13 cellular contexts compared by ENCODE assay signal in the genomic region with DNA sequence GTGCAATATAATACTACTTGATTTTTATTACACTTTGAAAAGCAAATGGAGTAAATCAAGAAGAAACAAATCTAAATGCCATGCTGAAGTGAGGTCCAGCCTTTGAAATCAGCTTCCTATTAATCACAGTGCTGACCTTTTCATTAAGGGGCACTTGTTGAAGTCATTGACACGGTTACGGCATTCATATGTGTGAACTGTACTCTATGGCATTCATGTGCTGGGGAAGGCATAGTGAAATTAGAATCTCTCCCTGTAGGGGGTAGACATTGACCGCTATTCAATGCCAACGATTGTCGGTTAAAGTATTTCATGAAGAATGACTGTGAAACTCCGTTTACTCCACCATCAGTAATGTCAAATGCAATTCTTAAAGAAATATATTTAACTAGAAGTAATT.
DNase-seq lines count a peak whose midpoint lies in the region; ATAC-seq and TF ChIP-seq lines count a peak whose summit lies in the region.
"Had no signal": no experiment of that assay in that cellular context is flagged by ENCODE, and none has a peak within 500 bp of the region (broad histone marks: within the 10 kb centered on the region; RNA-seq: fewer than 3 reads in every experiment).

No MANE protein-coding gene starts in this region.

- in situ Hi-C loops in GM13977 (cut with MboI; ENCODE audit: low pct_unique_long_range_greater_than_20kb, low sequenced_read_pairs, unreplicated experiment): no loop called here

- ATAC-seq in GM21619 (IDR thresholded peaks at IDR 0.05; ENCODE audit: unreplicated experiment) (no peak), HG03342 (IDR thresholded peaks at IDR 0.05; ENCODE audit: unreplicated experiment) (no peak)
- ATAC-seq: activated naive CD8-positive, alpha-beta T cell treated with anti-CD3 and anti-CD28 coated beads, Interleukin-2, amount 50 U/mL, for 24 hours had no signal

- DNase-seq in DMS53 (lab: John Stamatoyannopoulos, UW): peak; percentile 20
- no peak for DNase-seq in DMS53 treated with DMSO at 0.1 percent for 48 hours (lab: John Stamatoyannopoulos, UW; ENCODE audit: unreplicated experiment)
- DNase-seq in fibroblast of villous mesenchyme (ENCODE audit: low read depth): peak; percentile 48
- DNase-seq in stromal cell of bone marrow (ENCODE audit: low read depth): peak; percentile 9
- DNase-seq in GM13977 (ENCODE audit: low spot score): no peak
- DNase-seq: activated naive CD8-positive, alpha-beta T cell treated with anti-CD3 and anti-CD28 coated beads, Interleukin-2, amount 50 U/mL, for 24 hours; DND-41; effector CD4-positive, alpha-beta T cell; NCI-H510A treated with DMSO at 0.1 percent for 48 hours; testis had no signal

- TF ChIP-seq CTCF in fibroblast of villous mesenchyme (IDR thresholded peaks at IDR 0.05; ENCODE audit: insufficient read depth, low read depth, low read length): peak; percentile 43
- no peak for TF ChIP-seq CTCF in GM13977 (IDR thresholded peaks at IDR 0.05; ENCODE audit: extremely low read depth, insufficient read depth, missing control alignments)

- no peak overlapping the region for H3K4me3 ChIP-seq in fibroblast of villous mesenchyme (ENCODE audit: low read depth, low read length)
- H3K4me3 ChIP-seq: testis had no signal

TF ChIP-seq in PFSK-1, 5 proteins besides CTCF, POLR2A, EP300 and RAD21:
- no peak for TF ChIP-seq FOXP2 (optimal IDR thresholded peaks at IDR 0.05; ENCODE audit: borderline replicate concordance, extremely low read depth, extremely low read length, insufficient read depth)
- TF ChIP-seq, protein P1, sequence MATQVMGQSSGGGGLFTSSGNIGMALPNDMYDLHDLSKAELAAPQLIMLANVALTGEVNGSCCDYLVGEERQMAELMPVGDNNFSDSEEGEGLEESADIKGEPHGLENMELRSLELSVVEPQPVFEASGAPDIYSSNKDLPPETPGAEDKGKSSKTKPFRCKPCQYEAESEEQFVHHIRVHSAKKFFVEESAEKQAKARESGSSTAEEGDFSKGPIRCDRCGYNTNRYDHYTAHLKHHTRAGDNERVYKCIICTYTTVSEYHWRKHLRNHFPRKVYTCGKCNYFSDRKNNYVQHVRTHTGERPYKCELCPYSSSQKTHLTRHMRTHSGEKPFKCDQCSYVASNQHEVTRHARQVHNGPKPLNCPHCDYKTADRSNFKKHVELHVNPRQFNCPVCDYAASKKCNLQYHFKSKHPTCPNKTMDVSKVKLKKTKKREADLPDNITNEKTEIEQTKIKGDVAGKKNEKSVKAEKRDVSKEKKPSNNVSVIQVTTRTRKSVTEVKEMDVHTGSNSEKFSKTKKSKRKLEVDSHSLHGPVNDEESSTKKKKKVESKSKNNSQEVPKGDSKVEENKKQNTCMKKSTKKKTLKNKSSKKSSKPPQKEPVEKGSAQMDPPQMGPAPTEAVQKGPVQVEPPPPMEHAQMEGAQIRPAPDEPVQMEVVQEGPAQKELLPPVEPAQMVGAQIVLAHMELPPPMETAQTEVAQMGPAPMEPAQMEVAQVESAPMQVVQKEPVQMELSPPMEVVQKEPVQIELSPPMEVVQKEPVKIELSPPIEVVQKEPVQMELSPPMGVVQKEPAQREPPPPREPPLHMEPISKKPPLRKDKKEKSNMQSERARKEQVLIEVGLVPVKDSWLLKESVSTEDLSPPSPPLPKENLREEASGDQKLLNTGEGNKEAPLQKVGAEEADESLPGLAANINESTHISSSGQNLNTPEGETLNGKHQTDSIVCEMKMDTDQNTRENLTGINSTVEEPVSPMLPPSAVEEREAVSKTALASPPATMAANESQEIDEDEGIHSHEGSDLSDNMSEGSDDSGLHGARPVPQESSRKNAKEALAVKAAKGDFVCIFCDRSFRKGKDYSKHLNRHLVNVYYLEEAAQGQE (IDR thresholded peaks at IDR 0.05; ENCODE audit: insufficient read depth in 1 of 2, low read depth in 2 of 2, low read length in 2 of 2): no peak
- TF ChIP-seq POLR2AphosphoS5 (IDR thresholded peaks at IDR 0.05; ENCODE audit: low read depth, low read length): no peak
- no peak for TF ChIP-seq TAF1 (IDR thresholded peaks at IDR 0.05; ENCODE audit: borderline replicate concordance, insufficient read depth, low read length)
- TF ChIP-seq SIN3A (IDR thresholded peaks at IDR 0.05; ENCODE audit: borderline replicate concordance, insufficient read depth, low read length): peak; percentile 69; the same call in 1 of the 2 replicates
TF ChIP-seq in PFSK-1: peak in this region for 1.

Comparison
In these comparisons a context has a peak if more than half of its experiments do, and no peak if none do; other contexts are left out.
1. DNase-seq: peak in DMS53 (single experiment), fibroblast of villous mesenchyme (single experiment) and stromal cell of bone marrow (single experiment); none in DMS53 treated with DMSO at 0.1 percent for 48 hours (single experiment) and GM13977 (single experiment).